Comparison of ENCODE assay signal across 1 cellular context in genomic region chr9:95018099-95018927, GRCh38.
TF ChIP-seq lines count a peak whose summit lies in the region.

No MANE protein-coding gene starts in this region.

TF ChIP-seq in K562, 482 proteins besides CTCF, POLR2A, EP300 and RAD21 (continued from another document and continues in another):
- TF ChIP-seq MGA (IDR thresholded peaks at IDR 0.05) (peak; percentile 27; the same call in 1 of the 2 replicates), NEUROD1 (IDR thresholded peaks at IDR 0.05; ENCODE audit: borderline replicate concordance, low read depth, low read length, partially characterized antibody) (no peak), SMAD1 (IDR thresholded peaks at IDR 0.05; ENCODE audit: low read depth, low read length, partially characterized antibody) (no peak), ELF1 (tag; IDR thresholded peaks at IDR 0.05) (no peak), ZFP1 (CRISPR knock-in tag; IDR thresholded peaks at IDR 0.05) (no peak), POLR2AphosphoS5 (IDR thresholded peaks at IDR 0.05; ENCODE audit: control insufficient read depth, insufficient read depth, low read depth, low read length) (no peak), BRD9 (IDR thresholded peaks at IDR 0.05; ENCODE audit: low read depth, partially characterized antibody) (no peak), SETDB1 (IDR thresholded peaks at IDR 0.05; ENCODE audit: low read length) (no peak), ZNF695 (CRISPR knock-in tag; IDR thresholded peaks at IDR 0.05) (no peak), RBM25 (IDR thresholded peaks at IDR 0.05; ENCODE audit: low read depth, low read length, severe bottlenecking) (peak; percentile 31), MCM5 (IDR thresholded peaks at IDR 0.05; ENCODE audit: low read depth) (no peak), JUND (IDR thresholded peaks at IDR 0.05; ENCODE audit: borderline replicate concordance, low read depth, low read length) (0 out of 2 replicates have a peak, but pooled peaks have one; percentile 7), JUND (tag; IDR thresholded peaks at IDR 0.05; ENCODE audit: borderline replicate concordance, low read depth, low read length) (peak; percentile 11; the same call in 1 of the 3 replicates), MLX (CRISPR knock-in tag; conservative IDR thresholded peaks at IDR 0.05) (no peak), PTTG1 (tag; IDR thresholded peaks at IDR 0.05; ENCODE audit: low read depth) (no peak), TARDBP (IDR thresholded peaks at IDR 0.05) (no peak), TCF15 (CRISPR knock-in tag; IDR thresholded peaks at IDR 0.05) (no peak), HEY1 (CRISPR knock-in tag; IDR thresholded peaks at IDR 0.05; ENCODE audit: borderline replicate concordance) (no peak), NR2C2 (CRISPR knock-in tag; IDR thresholded peaks at IDR 0.05) (no peak), NR2C2 (tag; IDR thresholded peaks at IDR 0.05) (peak; percentile 40), EP400 (IDR thresholded peaks at IDR 0.05) (no peak), ZNF280A (IDR thresholded peaks at IDR 0.05; ENCODE audit: low read depth, partially characterized antibody) (no peak), CBFA2T3 (IDR thresholded peaks at IDR 0.05) (0 out of 2 replicates have a peak, but pooled peaks have one; percentile 6), L3MBTL2 (IDR thresholded peaks at IDR 0.05) (peak; percentile 58; the same call in 1 of the 2 replicates), RREB1 (CRISPR knock-in tag; IDR thresholded peaks at IDR 0.05) (no peak), ZNF583 (CRISPR knock-in tag; IDR thresholded peaks at IDR 0.05) (no peak), ID3 (CRISPR knock-in tag; IDR thresholded peaks at IDR 0.05) (no peak), ID3 (tag; IDR thresholded peaks at IDR 0.05) (no peak), KDM1A (IDR thresholded peaks at IDR 0.05) (no peak), ETS2 (tag; IDR thresholded peaks at IDR 0.05; ENCODE audit: borderline replicate concordance, poor library complexity, severe bottlenecking) (no peak), GTF2A2 (tag; IDR thresholded peaks at IDR 0.05) (no peak), NRF1 (conservative IDR thresholded peaks at IDR 0.05 in 1 of 2, IDR thresholded peaks at IDR 0.05 in 1 of 2) (peak in 1 of 2 experiments; percentile 34; a peak in 2 of 4 replicates), SRF (CRISPR knock-in tag; IDR thresholded peaks at IDR 0.05) (no peak), NBN (IDR thresholded peaks at IDR 0.05; ENCODE audit: low read depth) (no peak), KHSRP (IDR thresholded peaks at IDR 0.05) (no peak), MED1 (CRISPR knock-in tag; IDR thresholded peaks at IDR 0.05; ENCODE audit: borderline replicate concordance) (no peak), SP1 (CRISPR knock-in tag; IDR thresholded peaks at IDR 0.05) (no peak), NCOA2 (IDR thresholded peaks at IDR 0.05; ENCODE audit: partially characterized antibody in 2 of 2) (no peak), CEBPZ (IDR thresholded peaks at IDR 0.05; ENCODE audit: borderline replicate concordance, low read depth, low read length) (no peak)
